Comparison of ENCODE assay signal across 18 cellular contexts in the genomic region with DNA sequence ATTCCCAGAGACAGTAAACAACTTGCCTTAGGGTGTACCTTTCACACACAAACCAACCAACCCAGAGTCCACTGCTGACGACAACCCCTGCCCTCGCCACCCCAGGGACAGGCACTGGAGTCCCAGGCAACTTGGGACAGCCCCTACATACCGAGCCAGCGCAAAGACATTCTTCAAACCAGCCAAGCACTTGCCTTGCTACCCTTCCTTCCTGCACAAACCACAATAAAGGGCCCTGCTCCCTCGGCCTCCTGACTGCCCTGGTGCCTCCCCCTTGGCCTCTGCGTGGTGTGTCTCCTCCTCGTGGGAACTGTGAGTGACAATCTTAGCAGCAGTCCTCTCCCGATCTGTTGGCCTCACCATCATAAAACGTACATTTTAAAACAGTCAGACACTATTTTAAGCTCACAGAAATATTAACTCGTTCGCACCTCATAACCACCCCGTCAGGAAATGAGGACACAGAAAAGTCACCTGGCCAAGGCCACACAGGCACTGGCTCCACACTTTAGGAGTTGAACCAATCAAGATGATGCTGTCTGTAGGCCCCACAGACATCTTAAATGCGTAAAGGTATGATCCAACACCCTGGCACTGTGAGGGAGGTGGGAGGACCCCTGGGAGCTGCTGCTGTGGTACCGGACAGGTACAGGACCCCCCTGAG.
DNase-seq lines count a peak whose midpoint lies in the region; ATAC-seq, FAIRE-seq and TF ChIP-seq lines count a peak whose summit lies in the region.
"Had no signal": no experiment of that assay in that cellular context is flagged by ENCODE, and none has a peak within 500 bp of the region (broad histone marks: within the 10 kb centered on the region; RNA-seq: fewer than 3 reads in every experiment).

No MANE protein-coding gene starts in this region.

- H3K4me1 ChIP-seq in osteoblast (ENCODE audit: insufficient read depth, low read length) = no peaks in the 10 kb centered on the region
- H3K4me1 ChIP-seq: vagina had no signal

- TF ChIP-seq CTCF in osteoblast (IDR thresholded peaks at IDR 0.05; ENCODE audit: extremely low read depth, low read depth, low read length) (no peak), nephron progenitor cell (IDR thresholded peaks at IDR 0.05) (no peak)

- peaks cover 11% of the 10 kb centered on the region for H3K4me1 Mint-ChIP-seq in central memory CD8-positive, alpha-beta T cell
- peaks cover 43% of the 10 kb centered on the region for H3K4me1 Mint-ChIP-seq in nephron progenitor cell
- H3K4me1 Mint-ChIP-seq: B cell had no signal

- peak; percentile 67 for FAIRE-seq in GM18507 (lab: Jason Lieb, UNC)
- FAIRE-seq: GM12891 had no signal

- H4K20me1 ChIP-seq in osteoblast (ENCODE audit: insufficient read depth, low read length) = no peaks in the 10 kb centered on the region

- peak overlapping the region; percentile 36 for H3K27ac Mint-ChIP-seq in central memory CD8-positive, alpha-beta T cell (ENCODE audit: low read depth)
- H3K27ac Mint-ChIP-seq in nephron progenitor cell = no peak overlapping the region
- H3K27ac Mint-ChIP-seq: B cell; naive thymus-derived CD4-positive, alpha-beta T cell had no signal

- H3K79me2 ChIP-seq in osteoblast (ENCODE audit: insufficient read depth, low read length) = no peaks in the 10 kb centered on the region

- H3K4me3 ChIP-seq in osteoblast (ENCODE audit: insufficient read depth, low read length) = no peak overlapping the region
- H3K4me3 ChIP-seq: SK-N-MC, vagina had no signal

- no peaks in the 10 kb centered on the region for H3K36me3 ChIP-seq in osteoblast (ENCODE audit: insufficient read depth, low read length)
- H3K36me3 ChIP-seq: vagina had no signal

- DNase-seq in GM18507 (ENCODE audit: extremely low spot score, insufficient read length, low read depth) (peak; percentile 26), osteoblast (ENCODE audit: insufficient read length, low spot score, missing footprints) (peak; percentile 60), COR-L47 (lab: John Stamatoyannopoulos, UW) (no peak), nephron progenitor cell (no peak), NCI-H345 treated with DMSO at 0.1 percent for 48 hours (lab: John Stamatoyannopoulos, UW; ENCODE audit: unreplicated experiment) (no peak)
- DNase-seq in central memory CD8-positive, alpha-beta T cell (ENCODE audit: low spot score in 2 of 2) = no peak
- DNase-seq: activated CD8-positive, alpha-beta memory T cell treated with anti-CD3 and anti-CD28 coated beads, Interleukin-2, amount 50 U/mL, for 48 hours; DMS79 treated with DMSO at 0.1 percent for 48 hours; erythroblast; hippocampal formation; naive thymus-derived CD4-positive, alpha-beta T cell; stimulated activated CD4-positive, alpha-beta T cell treated with anti-CD3 and anti-CD28 coated beads, Interleukin-1b, Interleukin-23, amount 100 ng/mL, for 48 hours had no signal

- no peaks in the 10 kb centered on the region for H3K9me3 ChIP-seq in osteoblast (ENCODE audit: low read depth, low read length)
- H3K9me3 ChIP-seq: vagina had no signal

- H2AFZ ChIP-seq in osteoblast (ENCODE audit: low read length) = no peak overlapping the region

- H3K27me3 Mint-ChIP-seq in central memory CD8-positive, alpha-beta T cell = no peaks in the 10 kb centered on the region
- H3K27me3 Mint-ChIP-seq in nephron progenitor cell (ENCODE audit: low read depth, poor library complexity) = no peaks in the 10 kb centered on the region
- H3K27me3 Mint-ChIP-seq: B cell; naive thymus-derived CD4-positive, alpha-beta T cell had no signal

- peaks cover 2% of the 10 kb centered on the region for H3K36me3 Mint-ChIP-seq in central memory CD8-positive, alpha-beta T cell (ENCODE audit: insufficient read depth)
- no peaks in the 10 kb centered on the region for H3K36me3 Mint-ChIP-seq in nephron progenitor cell (ENCODE audit: low read depth)
- H3K36me3 Mint-ChIP-seq: naive thymus-derived CD4-positive, alpha-beta T cell had no signal

- H3K27ac ChIP-seq in osteoblast (ENCODE audit: low read depth, low read length) = no peak overlapping the region
- H3K27ac ChIP-seq: SK-N-MC, vagina had no signal

- H3K4me3 Mint-ChIP-seq in central memory CD8-positive, alpha-beta T cell = no peak overlapping the region
- H3K4me3 Mint-ChIP-seq in nephron progenitor cell = no peak overlapping the region
- H3K4me3 Mint-ChIP-seq: B cell; naive thymus-derived CD4-positive, alpha-beta T cell had no signal

- H3K4me2 ChIP-seq in osteoblast (ENCODE audit: insufficient read depth, low read length) = no peak overlapping the region

- ATAC-seq in GM21825 (IDR thresholded peaks at IDR 0.05; ENCODE audit: unreplicated experiment) (peak; percentile 48), HG03139 (IDR thresholded peaks at IDR 0.05; ENCODE audit: unreplicated experiment) (no peak)
- peak; percentile 52 for ATAC-seq in central memory CD8-positive, alpha-beta T cell (replicated peaks; ENCODE audit: extremely low read depth, poor library complexity, severe bottlenecking)
- ATAC-seq: naive thymus-derived CD4-positive, alpha-beta T cell had no signal

- peaks cover 53% of the 10 kb centered on the region for H3K27me3 ChIP-seq in osteoblast (ENCODE audit: insufficient read depth, low read length)
- H3K27me3 ChIP-seq: vagina had no signal

- no peaks in the 10 kb centered on the region for H3K9me3 Mint-ChIP-seq in central memory CD8-positive, alpha-beta T cell
- H3K9me3 Mint-ChIP-seq in nephron progenitor cell = peaks cover 4% of the 10 kb centered on the region

Comparison
In these comparisons a context has a peak if more than half of its experiments do, and no peak if none do; other contexts are left out.
1. DNase-seq: peak in GM18507 (single experiment) and osteoblast (single experiment); none in central memory CD8-positive, alpha-beta T cell (0 of 2), COR-L47 (single experiment), nephron progenitor cell (single experiment) and NCI-H345 treated with DMSO at 0.1 percent for 48 hours (single experiment).